Comparison of ENCODE assay signal across 15 cellular contexts in genomic region chr16:66035096-66035495, GRCh38.
"Had no signal": no experiment of that assay in that cellular context is flagged by ENCODE, and none has a peak within 500 bp of the region (broad histone marks: within the 10 kb centered on the region; RNA-seq: fewer than 3 reads in every experiment).

No MANE protein-coding gene starts in this region.

- H3K27ac ChIP-seq: colonic mucosa, esophagus muscularis mucosa, pancreas had no signal

- H3K27me3 ChIP-seq: colonic mucosa, esophagus muscularis mucosa, heart left ventricle, pancreas had no signal

- ATAC-seq: activated T-helper 17 cell treated with anti-CD3 and anti-CD28 coated beads, Interleukin-2, amount 50 U/mL, for 72 hours; pancreas; stimulated activated naive CD8-positive, alpha-beta T cell treated with anti-CD3 and anti-CD28 coated beads, Interleukin-15, Interleukin-2, amounts not matched to agents 100 U/mL and 50 U/mL, for 24 hours; WTC11 had no signal

- H3K4me3 ChIP-seq: colonic mucosa, esophagus muscularis mucosa, heart left ventricle, pancreas had no signal

- H3K4me1 ChIP-seq: colonic mucosa, pancreas had no signal

- H3K9me3 ChIP-seq: colonic mucosa, esophagus muscularis mucosa, heart left ventricle, pancreas had no signal

- DNase-seq: activated naive CD4-positive, alpha-beta T cell; activated naive CD8-positive, alpha-beta T cell treated with anti-CD3 and anti-CD28 coated beads for 36 hours; activated T-cell treated with anti-CD3 and anti-CD28 coated beads, Interleukin-2, amount 50 U/mL, for 24 hours; colonic mucosa; heart left ventricle; islet precursor cell; mammary epithelial cell; nephron progenitor cell; pancreas; stimulated activated CD4-positive, alpha-beta T cell treated with anti-CD3 and anti-CD28 coated beads, Interleukin-4, amount 100 ng/mL, for 24 hours; stimulated activated naive CD8-positive, alpha-beta T cell treated with anti-CD3 and anti-CD28 coated beads, Interleukin-15, Interleukin-2, amounts not matched to agents 100 U/mL and 50 U/mL, for 24 hours; T-helper 9 cell had no signal

- H3K36me3 ChIP-seq: colonic mucosa, esophagus muscularis mucosa, heart left ventricle, pancreas had no signal
